34 cellular contexts compared by ENCODE assay signal in the genomic region with DNA sequence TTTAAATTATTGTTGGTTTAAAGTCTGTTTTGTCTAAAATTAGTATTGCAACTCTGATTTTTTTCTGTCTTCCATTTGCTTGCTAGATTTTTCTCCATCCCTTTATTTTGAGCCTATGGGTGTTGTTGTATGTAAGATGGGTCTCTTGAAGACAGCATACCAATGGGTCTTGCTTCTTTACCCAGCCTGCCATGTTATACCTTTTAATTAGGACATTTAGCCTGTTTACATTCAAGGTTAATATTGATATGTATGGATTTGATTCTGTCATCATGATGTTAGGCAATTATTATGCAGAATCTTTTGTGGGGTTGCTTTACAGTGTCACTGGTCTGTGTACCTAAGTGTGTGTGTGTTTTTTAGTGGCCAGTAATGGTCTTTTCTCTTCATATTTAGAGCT.
"Had no signal": no experiment of that assay in that cellular context is flagged by ENCODE, and none has a peak within 500 bp of the region (broad histone marks: within the 10 kb centered on the region; RNA-seq: fewer than 3 reads in every experiment).

No MANE protein-coding gene starts in this region.

- H3K36me3 ChIP-seq: MG63 had no signal

- H3K4me3 ChIP-seq: MG63 had no signal

- H3K27me3 ChIP-seq: MG63 had no signal

- DNase-seq: Karpas-422, Kasumi-1, MG63, MM.1S, MV-4-11, NCI-H1048, NCI-H1092, NCI-H1092 treated with DMSO at 0.1 percent for 48 hours, NCI-H1105, NCI-H1105 treated with DMSO at 0.1 percent for 48 hours, NCI-H1417, NCI-H1417 treated with DMSO at 0.1 percent for 48 hours, NCI-H1436, NCI-H1436 treated with DMSO at 0.1 percent for 48 hours, NCI-H146, NCI-H1694, NCI-H1694 treated with DMSO at 0.1 percent for 48 hours, NCI-H187, NCI-H187 treated with DMSO at 0.1 percent for 48 hours, NCI-H1930, NCI-H2029, NCI-H2029 treated with DMSO at 0.1 percent for 48 hours, NCI-H2081, NCI-H2081 treated with DMSO at 0.1 percent for 48 hours, NCI-H2107, NCI-H2171, NCI-H2171 treated with DMSO at 0.1 percent for 48 hours, NCI-H2227 treated with DMSO at 0.1 percent for 48 hours, NCI-H226, NCI-H345, NCI-H446, NCI-H446 treated with DMSO at 0.1 percent for 48 hours, NCI-H510A, NCI-H510A treated with DMSO at 0.1 percent for 48 hours had no signal
